8 cellular contexts compared by ENCODE assay signal in the genomic region with DNA sequence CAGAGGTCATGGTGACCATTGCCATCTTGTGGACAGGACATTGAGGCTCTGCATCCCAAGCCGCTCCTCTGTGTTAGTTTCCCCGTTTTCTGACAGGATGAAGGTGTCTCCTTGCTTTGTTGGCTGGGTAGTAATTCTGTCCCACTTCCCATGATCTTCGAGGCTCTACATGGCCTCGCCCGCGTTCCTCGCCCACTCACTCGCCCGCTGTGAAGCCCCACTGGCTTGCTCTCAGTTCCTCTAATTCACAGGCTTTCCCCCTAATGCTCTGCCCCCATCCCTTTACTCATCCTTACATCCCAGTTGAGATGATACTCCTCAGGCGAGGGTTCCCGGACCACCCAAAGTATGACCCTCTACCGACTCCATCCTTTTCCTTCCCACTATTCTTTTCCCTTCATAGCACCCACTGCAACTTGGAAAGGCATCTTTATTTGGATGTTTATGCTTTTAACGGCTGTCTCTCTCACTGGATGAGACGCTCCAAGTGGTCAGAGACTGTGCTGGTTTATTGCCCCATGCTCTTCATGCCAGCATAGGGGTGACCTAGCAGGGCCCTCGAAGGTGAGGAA. TPM values are rescaled to one million over a fixed set of nuclear protein-coding genes. Genes with fewer than 3 reads are reported as not detected.
DNase-seq lines count a peak whose midpoint lies in the region; ATAC-seq and TF ChIP-seq lines count a peak whose summit lies in the region.

No MANE protein-coding gene starts in this region.

- H3K4me1 Mint-ChIP-seq in activated B cell treated with CpG ODN at 0.5 μM for 24 hours = peaks cover 91% of the 10 kb centered on the region
- H3K4me1 Mint-ChIP-seq in immature natural killer cell = peaks cover 38 to 62% of the 10 kb centered on the region in 2 donors

- H3K27me3 Mint-ChIP-seq in activated B cell treated with CpG ODN at 0.5 μM for 24 hours = no peaks in the 10 kb centered on the region
- H3K27me3 Mint-ChIP-seq in immature natural killer cell (ENCODE audit: low read depth in 3 of 3) = peaks cover 23 to 39% (median 25%) of the 10 kb centered on the region in 3 donors

- CTCF ChIA-PET in activated B cell treated with CpG ODN at 0.5 μM for 24 hours (lab: Charles Lee) = interaction anchor here (0.9 to 1.7 kb wide), 4 partner anchors 10 to 85 kb away, joined by 3 to 5 read pairs (median 4); a partner anchor contains a TSS

- H3K9me3 ChIP-seq in thyroid gland = no peaks in the 10 kb centered on the region

- POLR2A ChIA-PET in activated B cell treated with CpG ODN at 0.5 μM for 24 hours (lab: Charles Lee) = interaction anchor here (1.5 to 13.7 kb wide), 4 partner anchors 7 to 55 kb away, joined by 4 to 549 read pairs (median 42); a partner anchor contains a TSS

- ATAC-seq in GM18907 (IDR thresholded peaks at IDR 0.05; ENCODE audit: unreplicated experiment) (peak; percentile 16), HG02884 (IDR thresholded peaks at IDR 0.05; ENCODE audit: unreplicated experiment) (peak; percentile 13), activated B cell treated with CpG ODN at 0.5 μM for 24 hours (ENCODE audit: low read depth) (peak; percentile 23)

- no peak for DNase-seq in activated B cell treated with CpG ODN at 0.5 μM for 24 hours
- no peak for DNase-seq in immature natural killer cell
- no peak for DNase-seq in thyroid gland
- no peak for DNase-seq in DMS53 treated with DMSO at 0.1 percent for 48 hours (lab: John Stamatoyannopoulos, UW; ENCODE audit: unreplicated experiment)
- no peak for DNase-seq in NCI-H69 (lab: John Stamatoyannopoulos, UW)
- no peak for DNase-seq in stimulated activated naive CD4-positive, alpha-beta T cell (lab: John Stamatoyannopoulos, UW)

- peak overlapping the region; percentile 84 for H3K4me3 Mint-ChIP-seq in activated B cell treated with CpG ODN at 0.5 μM for 24 hours
- peak overlapping the region; percentile 83 to 93 (median 87) for H3K4me3 Mint-ChIP-seq in immature natural killer cell

- H3K9me3 Mint-ChIP-seq in activated B cell treated with CpG ODN at 0.5 μM for 24 hours = no peaks in the 10 kb centered on the region
- peaks cover 0 to 1% (median 0%) of the 10 kb centered on the region in 6 donors for H3K9me3 Mint-ChIP-seq in immature natural killer cell

- H3K27ac Mint-ChIP-seq in activated B cell treated with CpG ODN at 0.5 μM for 24 hours = peak overlapping the region; percentile 99
- peak overlapping the region; percentile 86 to 94 (median 90) for H3K27ac Mint-ChIP-seq in immature natural killer cell

- peak overlapping the region in 1 of 3 donors; percentile 92 for H3K4me3 ChIP-seq in thyroid gland (replicated peaks in 1 of 3)

- H3K4me1 ChIP-seq in thyroid gland = peaks cover 10 to 22% of the 10 kb centered on the region in 2 donors

- H3K36me3 Mint-ChIP-seq in activated B cell treated with CpG ODN at 0.5 μM for 24 hours (ENCODE audit: low read depth) (peaks cover 91% of the 10 kb centered on the region), immature natural killer cell (peaks cover 17 to 22% (median 20%) of the 10 kb centered on the region in 3 donors)

- no peaks in the 10 kb centered on the region for H3K27me3 ChIP-seq in thyroid gland

- H3K36me3 ChIP-seq in thyroid gland = peaks cover 23 to 30% of the 10 kb centered on the region in 2 donors

- TF ChIP-seq CTCF in activated B cell treated with CpG ODN at 0.5 μM for 24 hours (IDR thresholded peaks at IDR 0.05) = no peak
- peak in 1 of 6 experiments; percentile 38 for TF ChIP-seq CTCF in thyroid gland (IDR thresholded peaks at IDR 0.05)

- WGBS in thyroid gland, 2 donors = 27 to 30% methylated on average over 15 of the region's 15 CpGs

- H3K27ac ChIP-seq in thyroid gland = peak overlapping the region in 2 of 3 donors; percentile 94 to 97

- intact Hi-C loops in activated B cell treated with CpG ODN at 0.5 μM for 24 hours (cut with micrococcal nuclease) = loop anchor here (1.0 kb wide), 2 partner anchors 7 to 11 kb away; a partner anchor contains a TSS
- intact Hi-C loops in thyroid gland (cut with DNase I) = loop anchor here (5.0 kb wide), 1 partner anchor 86 kb away; no protein-coding TSS in a partner anchor

- TF ChIP-seq POLR2A in thyroid gland (IDR thresholded peaks at IDR 0.05) = no peak

RNA-seq across cellular contexts. Expression of a gene that starts 0.5 kb away (rescaled TPM):
- 27.0 and 29.1 TPM in 2 replicates for total RNA-seq in activated B cell treated with CpG ODN at 0.5 μM for 24 hours
- 100 to 1,000 TPM in 1 of 3 donors, 10 to 100 TPM in 2; 64.1 to 119 (median 69.1) TPM for polyA plus RNA-seq in immature natural killer cell
- 10 to 100 TPM; 28.5 to 46.5 (median 41.8) TPM for total RNA-seq in thyroid gland

RNA-seq across cellular contexts. Expression of a gene that starts 7.5 kb away (rescaled TPM):
- total RNA-seq in activated B cell treated with CpG ODN at 0.5 μM for 24 hours = 94.7 and 99.2 TPM in 2 replicates
- 1 to 10 TPM; 3.8 to 8.4 (median 8.3) TPM for polyA plus RNA-seq in immature natural killer cell
- 10 to 100 TPM in 2 of 4 donors, 1 to 10 TPM in 2; 5.1 to 16.9 (median 13.2) TPM for total RNA-seq in thyroid gland

RNA-seq across cellular contexts. Expression of a gene that starts 10.9 kb away (rescaled TPM):
- total RNA-seq in activated B cell treated with CpG ODN at 0.5 μM for 24 hours (1,222 and 1,311 TPM in 2 replicates), thyroid gland (100 to 1,000 TPM; 556 to 669 (median 586) TPM)
- polyA plus RNA-seq in immature natural killer cell = 100 to 1,000 TPM; 185 to 309 (median 280) TPM

RNA-seq across cellular contexts. Expression of a gene that starts 12.4 kb away (rescaled TPM):
- total RNA-seq in activated B cell treated with CpG ODN at 0.5 μM for 24 hours (0.10 TPM in 1 of 2 replicates, not detected in the other), thyroid gland (not detected)
- not detected for polyA plus RNA-seq in immature natural killer cell

RNA-seq across cellular contexts. Expression of a gene that starts 34.4 kb away (rescaled TPM):
- 15.0 and 17.3 TPM in 2 replicates for total RNA-seq in activated B cell treated with CpG ODN at 0.5 μM for 24 hours
- polyA plus RNA-seq in immature natural killer cell = 1 to 10 TPM; 1.5 to 3.0 (median 1.8) TPM
- total RNA-seq in thyroid gland = 10 to 100 TPM; 39.7 to 83.3 (median 55.8) TPM
